In the genomic region with DNA sequence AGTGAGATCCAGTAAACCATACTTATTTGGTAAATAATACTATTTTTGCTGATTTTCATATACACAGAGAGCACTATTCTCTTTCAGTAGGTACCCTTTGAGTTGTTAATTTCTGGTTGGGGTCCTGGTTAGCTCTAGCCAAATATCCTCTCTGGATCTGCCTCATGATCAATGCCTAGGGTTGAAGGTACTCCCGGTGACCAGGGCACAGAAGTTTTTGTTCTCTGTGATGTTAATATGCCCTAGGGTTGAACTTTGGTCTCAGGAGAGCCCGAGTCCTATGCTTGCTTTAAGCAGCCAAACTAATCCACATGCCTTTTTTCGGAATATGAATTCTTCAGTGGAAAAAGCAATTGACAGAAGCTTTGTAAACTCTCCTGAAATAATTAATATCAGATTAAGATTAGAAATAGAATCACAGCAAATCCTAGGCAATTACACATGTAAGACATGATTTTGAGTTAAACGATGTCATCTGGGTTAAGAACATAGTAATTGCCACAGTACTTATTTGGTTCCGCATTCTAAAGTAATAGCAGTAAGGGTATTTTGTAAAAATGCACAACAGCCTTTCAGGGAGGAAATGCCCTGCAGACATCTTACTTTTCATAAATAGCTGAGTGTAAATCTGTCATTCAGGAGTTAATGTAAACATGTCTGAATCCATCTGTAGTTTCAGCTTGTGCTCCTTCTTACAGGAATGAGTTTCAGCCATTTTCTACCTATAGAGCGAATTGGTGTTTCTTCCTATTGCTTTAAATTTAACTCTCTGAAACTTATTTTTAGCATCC, we compare ENCODE assay signal across 1 cellular context.
A peak's percentile ranks its signal among the peaks of the same experiment; 100 is the strongest.
TF ChIP-seq lines count a peak whose summit lies in the region.

No MANE protein-coding gene starts in this region.

TF ChIP-seq in HEK293, 187 proteins besides CTCF, POLR2A, EP300 and RAD21 (continued from another document):
- TF ChIP-seq, protein P1, sequence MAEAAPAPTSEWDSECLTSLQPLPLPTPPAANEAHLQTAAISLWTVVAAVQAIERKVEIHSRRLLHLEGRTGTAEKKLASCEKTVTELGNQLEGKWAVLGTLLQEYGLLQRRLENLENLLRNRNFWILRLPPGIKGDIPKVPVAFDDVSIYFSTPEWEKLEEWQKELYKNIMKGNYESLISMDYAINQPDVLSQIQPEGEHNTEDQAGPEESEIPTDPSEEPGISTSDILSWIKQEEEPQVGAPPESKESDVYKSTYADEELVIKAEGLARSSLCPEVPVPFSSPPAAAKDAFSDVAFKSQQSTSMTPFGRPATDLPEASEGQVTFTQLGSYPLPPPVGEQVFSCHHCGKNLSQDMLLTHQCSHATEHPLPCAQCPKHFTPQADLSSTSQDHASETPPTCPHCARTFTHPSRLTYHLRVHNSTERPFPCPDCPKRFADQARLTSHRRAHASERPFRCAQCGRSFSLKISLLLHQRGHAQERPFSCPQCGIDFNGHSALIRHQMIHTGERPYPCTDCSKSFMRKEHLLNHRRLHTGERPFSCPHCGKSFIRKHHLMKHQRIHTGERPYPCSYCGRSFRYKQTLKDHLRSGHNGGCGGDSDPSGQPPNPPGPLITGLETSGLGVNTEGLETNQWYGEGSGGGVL (tag by site-specific recombination; IDR thresholded peaks at IDR 0.05): no peak
- TF ChIP-seq, protein P2, sequence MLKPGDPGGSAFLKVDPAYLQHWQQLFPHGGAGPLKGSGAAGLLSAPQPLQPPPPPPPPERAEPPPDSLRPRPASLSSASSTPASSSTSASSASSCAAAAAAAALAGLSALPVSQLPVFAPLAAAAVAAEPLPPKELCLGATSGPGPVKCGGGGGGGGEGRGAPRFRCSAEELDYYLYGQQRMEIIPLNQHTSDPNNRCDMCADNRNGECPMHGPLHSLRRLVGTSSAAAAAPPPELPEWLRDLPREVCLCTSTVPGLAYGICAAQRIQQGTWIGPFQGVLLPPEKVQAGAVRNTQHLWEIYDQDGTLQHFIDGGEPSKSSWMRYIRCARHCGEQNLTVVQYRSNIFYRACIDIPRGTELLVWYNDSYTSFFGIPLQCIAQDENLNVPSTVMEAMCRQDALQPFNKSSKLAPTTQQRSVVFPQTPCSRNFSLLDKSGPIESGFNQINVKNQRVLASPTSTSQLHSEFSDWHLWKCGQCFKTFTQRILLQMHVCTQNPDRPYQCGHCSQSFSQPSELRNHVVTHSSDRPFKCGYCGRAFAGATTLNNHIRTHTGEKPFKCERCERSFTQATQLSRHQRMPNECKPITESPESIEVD (tag by site-specific recombination; IDR thresholded peaks at IDR 0.05): peak; percentile 84
- TF ChIP-seq ZNF335 (tag by site-specific recombination; conservative IDR thresholded peaks at IDR 0.05) (no peak), ZNF561 (tag by site-specific recombination; IDR thresholded peaks at IDR 0.05; ENCODE audit: borderline replicate concordance) (no peak), ZNF837 (tag by site-specific recombination; IDR thresholded peaks at IDR 0.05) (no peak), ZFHX2 (tag by site-specific recombination; conservative IDR thresholded peaks at IDR 0.05) (no peak), WT1 (tag by site-specific recombination; IDR thresholded peaks at IDR 0.05) (peak; percentile 62)
- TF ChIP-seq, protein P3, sequence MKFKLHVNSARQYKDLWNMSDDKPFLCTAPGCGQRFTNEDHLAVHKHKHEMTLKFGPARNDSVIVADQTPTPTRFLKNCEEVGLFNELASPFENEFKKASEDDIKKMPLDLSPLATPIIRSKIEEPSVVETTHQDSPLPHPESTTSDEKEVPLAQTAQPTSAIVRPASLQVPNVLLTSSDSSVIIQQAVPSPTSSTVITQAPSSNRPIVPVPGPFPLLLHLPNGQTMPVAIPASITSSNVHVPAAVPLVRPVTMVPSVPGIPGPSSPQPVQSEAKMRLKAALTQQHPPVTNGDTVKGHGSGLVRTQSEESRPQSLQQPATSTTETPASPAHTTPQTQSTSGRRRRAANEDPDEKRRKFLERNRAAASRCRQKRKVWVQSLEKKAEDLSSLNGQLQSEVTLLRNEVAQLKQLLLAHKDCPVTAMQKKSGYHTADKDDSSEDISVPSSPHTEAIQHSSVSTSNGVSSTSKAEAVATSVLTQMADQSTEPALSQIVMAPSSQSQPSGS (tag by site-specific recombination; IDR thresholded peaks at IDR 0.05; ENCODE audit: low read depth): no peak
